Comparison of ENCODE assay signal across 21 cellular contexts in the genomic region with DNA sequence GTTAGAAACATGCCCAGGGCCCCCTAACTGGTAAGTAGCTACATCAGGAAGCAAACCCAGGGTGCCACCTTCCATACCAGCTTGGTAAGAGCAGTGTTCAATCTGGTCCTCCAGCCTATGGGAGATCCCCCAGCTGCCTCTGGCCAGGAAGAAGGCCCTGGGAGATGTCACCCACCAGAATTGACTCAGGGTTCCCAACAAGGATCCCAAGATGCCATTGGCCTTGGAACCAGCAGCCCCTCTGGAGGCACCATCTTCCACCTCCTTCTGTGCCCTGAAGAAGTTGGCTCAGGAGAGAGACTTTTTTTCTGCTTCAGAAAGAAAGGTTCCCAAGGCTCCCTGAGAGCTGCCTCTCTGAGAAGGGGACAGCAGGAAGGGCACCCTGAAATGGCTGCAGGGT. TPM values are rescaled to one million over a fixed set of nuclear protein-coding genes. Genes with fewer than 3 reads are reported as not detected.
A peak's percentile ranks its signal among the peaks of the same experiment; 100 is the strongest.
DNase-seq lines count a peak whose midpoint lies in the region; ATAC-seq and TF ChIP-seq lines count a peak whose summit lies in the region.
"Had no signal": no experiment of that assay in that cellular context is flagged by ENCODE, and none has a peak within 500 bp of the region (broad histone marks: within the 10 kb centered on the region; RNA-seq: fewer than 3 reads in every experiment).

No MANE protein-coding gene starts in this region.

- H3K27me3 ChIP-seq in hepatocyte (no peaks in the 10 kb centered on the region), rectal smooth muscle tissue (ENCODE audit: control insufficient read depth, insufficient read depth, low read length) (no peaks in the 10 kb centered on the region)
- H3K27me3 ChIP-seq: Peyer's patch had no signal

- no peak overlapping the region for H3K9ac ChIP-seq in rectal smooth muscle tissue (ENCODE audit: low read length)

- no peak overlapping the region for H3K27ac Mint-ChIP-seq in activated CD4-positive, alpha-beta T cell treated with anti-CD3 and anti-CD28 coated beads, Interleukin-2, amount 10 ng/mL, durations not matched to agents 24 days and 14 days
- H3K27ac Mint-ChIP-seq: CD14-positive monocyte had no signal

- no peaks in the 10 kb centered on the region for H3K79me2 ChIP-seq in hepatocyte

- H3K4me3 Mint-ChIP-seq in activated CD4-positive, alpha-beta T cell treated with anti-CD3 and anti-CD28 coated beads, Interleukin-2, amount 10 ng/mL, durations not matched to agents 24 days and 14 days, result no peak overlapping the region
- H3K4me3 Mint-ChIP-seq: CD14-positive monocyte had no signal

- H3K4me3 ChIP-seq in hepatocyte (no peak overlapping the region), rectal smooth muscle tissue (ENCODE audit: low read length) (no peak overlapping the region)
- H3K4me3 ChIP-seq: K562, Peyer's patch, SJCRH30 had no signal

- peaks cover 23% of the 10 kb centered on the region for H3K4me1 Mint-ChIP-seq in activated CD4-positive, alpha-beta T cell treated with anti-CD3 and anti-CD28 coated beads, Interleukin-2, amount 10 ng/mL, durations not matched to agents 24 days and 14 days

- no peak overlapping the region for H3K4me2 ChIP-seq in hepatocyte

- intact Hi-C loops in activated CD4-positive, alpha-beta T cell treated with anti-CD3 and anti-CD28 coated beads, Interleukin-2, amount 10 ng/mL, durations not matched to agents 24 days and 14 days (cut with micrococcal nuclease), result no loop called here

- H2AFZ ChIP-seq in hepatocyte, result no peak overlapping the region

- no peaks in the 10 kb centered on the region for H4K20me1 ChIP-seq in hepatocyte (ENCODE audit: insufficient read depth, poor library complexity, severe bottlenecking)

- no peaks in the 10 kb centered on the region for H3K9me3 Mint-ChIP-seq in activated CD4-positive, alpha-beta T cell treated with anti-CD3 and anti-CD28 coated beads, Interleukin-2, amount 10 ng/mL, durations not matched to agents 24 days and 14 days

- H3K27me3 Mint-ChIP-seq in activated CD4-positive, alpha-beta T cell treated with anti-CD3 and anti-CD28 coated beads, Interleukin-2, amount 10 ng/mL, durations not matched to agents 24 days and 14 days, result peaks cover 4% of the 10 kb centered on the region

- TF ChIP-seq CTCF in C4-2B (conservative IDR thresholded peaks at IDR 0.05) (no peak), VCaP (conservative IDR thresholded peaks at IDR 0.05) (no peak), hepatocyte (IDR thresholded peaks at IDR 0.05; ENCODE audit: poor library complexity) (no peak)

- H3K36me3 Mint-ChIP-seq in activated CD4-positive, alpha-beta T cell treated with anti-CD3 and anti-CD28 coated beads, Interleukin-2, amount 10 ng/mL, durations not matched to agents 24 days and 14 days (ENCODE audit: low read depth), result no peaks in the 10 kb centered on the region

- H3K4me1 ChIP-seq in hepatocyte (ENCODE audit: insufficient read depth), result no peaks in the 10 kb centered on the region
- H3K4me1 ChIP-seq in rectal smooth muscle tissue (ENCODE audit: control insufficient read depth, insufficient read depth, low read length), result peaks cover 15% of the 10 kb centered on the region

- H3K9me3 ChIP-seq in hepatocyte (ENCODE audit: low read depth), result no peaks in the 10 kb centered on the region
- H3K9me3 ChIP-seq: Peyer's patch, SJCRH30 had no signal

- H3K27ac ChIP-seq in C4-2B (peak overlapping the region; percentile 26; the same call in 1 of the 2 replicates), VCaP (peak overlapping the region; percentile 71), hepatocyte (peak overlapping the region; percentile 26), rectal smooth muscle tissue (ENCODE audit: low read depth, low read length) (peak overlapping the region; percentile 89)
- H3K27ac ChIP-seq: SJCRH30 had no signal

- ATAC-seq in HG03354 (IDR thresholded peaks at IDR 0.05; ENCODE audit: poor library complexity, severe bottlenecking, unreplicated experiment), result no peak
- ATAC-seq: K562 had no signal

- no peaks in the 10 kb centered on the region for H3K9me2 ChIP-seq in hepatocyte (replicated peaks; ENCODE audit: insufficient read depth)

- DNase-seq in hepatocyte (ENCODE audit: low spot score), result no peak
- DNase-seq in activated naive CD4-positive, alpha-beta T cell (lab: John Stamatoyannopoulos, UW), result no peak
- no peak for DNase-seq in activated CD4-positive, alpha-beta T cell treated with anti-CD3 and anti-CD28 coated beads, Interleukin-2, amount 10 ng/mL, durations not matched to agents 24 days and 14 days
- no peak for DNase-seq in NCI-H1694 treated with DMSO at 0.1 percent for 48 hours (lab: John Stamatoyannopoulos, UW)
- DNase-seq: AML-193, NCI-H1092, NCI-H1436 treated with DMSO at 0.1 percent for 48 hours, NCI-H2029, NCI-H345, NCI-H524 treated with DMSO at 0.1 percent for 48 hours, Peyer's patch, SJCRH30 had no signal

- no peaks in the 10 kb centered on the region for H3K36me3 ChIP-seq in hepatocyte (replicated peaks; ENCODE audit: insufficient read depth, low read depth)
- peaks cover 3% of the 10 kb centered on the region for H3K36me3 ChIP-seq in rectal smooth muscle tissue (ENCODE audit: control insufficient read depth, insufficient read depth, low read length)
- H3K36me3 ChIP-seq: Peyer's patch, SJCRH30 had no signal

RNA-seq across cellular contexts. Expression of a gene that starts 56.6 kb away (rescaled TPM):
- 0.60 TPM in 1 of 2 replicates, not detected in the other for total RNA-seq in hepatocyte
- polyA plus RNA-seq in hepatocyte, result 0.27 TPM in 1 of 2 replicates, not detected in the other
- total RNA-seq in activated CD4-positive, alpha-beta T cell treated with anti-CD3 and anti-CD28 coated beads, Interleukin-2, amount 10 ng/mL, durations not matched to agents 24 days and 14 days, result not detected in 2 replicates
- total RNA-seq: A172, LHCN-M2, OCI-LY7, Peyer's patch had no signal
- polyA plus RNA-seq: CD14-positive monocyte had no signal

Comparison
In these comparisons a context has a peak if more than half of its experiments do, and no peak if none do; other contexts are left out.
1. H3K27ac ChIP-seq: peak in every context shown above with its lines; median percentile 89 in rectal smooth muscle tissue; 71 in VCaP; 26 in C4-2B; 26 in hepatocyte.